8 cellular contexts compared by ENCODE assay signal in the genomic region with DNA sequence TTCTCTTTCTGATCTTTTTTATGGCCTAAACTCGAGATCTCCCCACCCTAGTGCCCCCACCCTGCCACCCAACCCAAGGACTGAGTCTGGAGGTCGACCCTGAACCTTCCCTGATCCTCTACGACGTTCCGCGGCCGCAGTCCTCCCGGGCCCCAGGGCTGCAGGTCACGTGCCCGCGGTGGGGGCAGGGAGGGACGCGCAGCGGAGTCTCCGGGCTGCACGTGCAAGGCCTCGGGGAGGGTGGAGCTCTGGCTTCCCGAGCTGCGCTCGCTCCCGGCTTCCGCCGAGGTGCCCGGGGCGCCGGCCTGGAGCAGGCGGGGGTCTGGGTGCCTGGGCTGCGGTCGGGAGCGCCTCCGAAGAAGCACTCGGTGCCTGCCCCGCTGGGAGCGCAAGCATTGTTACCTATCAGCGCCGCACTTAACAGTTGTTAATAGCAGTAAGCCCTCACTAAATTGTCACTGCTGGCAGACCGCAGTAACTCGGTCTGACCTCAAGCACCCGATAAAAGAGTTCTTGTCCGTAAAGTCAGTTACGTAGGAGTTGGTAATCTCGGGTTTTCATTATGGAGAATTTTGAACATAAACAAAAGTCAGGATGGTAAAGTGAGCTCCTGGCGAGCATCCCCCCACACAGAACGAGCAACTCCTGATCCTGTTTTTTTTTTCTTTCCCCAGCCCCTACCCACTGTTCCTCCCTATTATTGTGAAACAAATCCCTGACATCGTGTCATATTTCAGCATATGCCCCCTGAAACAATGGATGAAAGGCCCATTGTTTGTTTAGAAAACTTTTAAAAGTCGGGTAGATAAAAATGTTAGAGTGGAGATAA.
DNase-seq lines count a peak whose midpoint lies in the region; ATAC-seq and TF ChIP-seq lines count a peak whose summit lies in the region.

No MANE protein-coding gene starts in this region.

- peak overlapping the region; percentile 86 to 88 (median 86) for H3K4me3 Mint-ChIP-seq in nephron
- peak overlapping the region; percentile 90 to 98 for H3K4me3 Mint-ChIP-seq in stimulated activated naive B cell treated with anti-CD40 and anti-IgM and Interleukin-4, amounts not matched to agents 10 μg/mL and 1 μg/mL and 100 μg/mL, for 72 hours

- no peaks in the 10 kb centered on the region for H3K36me3 Mint-ChIP-seq in nephron (ENCODE audit: low read depth)
- H3K36me3 Mint-ChIP-seq in stimulated activated naive B cell treated with anti-CD40 and anti-IgM and Interleukin-4, amounts not matched to agents 10 μg/mL and 1 μg/mL and 100 μg/mL, for 72 hours = peaks cover 1 to 5% of the 10 kb centered on the region in 2 donors

- H3K4me1 Mint-ChIP-seq in nephron = peaks cover 12% of the 10 kb centered on the region
- peaks cover 3 to 15% of the 10 kb centered on the region in 2 donors for H3K4me1 Mint-ChIP-seq in stimulated activated naive B cell treated with anti-CD40 and anti-IgM and Interleukin-4, amounts not matched to agents 10 μg/mL and 1 μg/mL and 100 μg/mL, for 72 hours

- ATAC-seq in stimulated activated naive B cell treated with anti-CD40 and anti-IgM and Interleukin-4, amounts not matched to agents 10 μg/mL and 1 μg/mL and 100 μg/mL, for 72 hours (replicated peaks) = peak; percentile 79 to 83

- H3K9me3 Mint-ChIP-seq in nephron = no peaks in the 10 kb centered on the region
- H3K9me3 Mint-ChIP-seq in stimulated activated naive B cell treated with anti-CD40 and anti-IgM and Interleukin-4, amounts not matched to agents 10 μg/mL and 1 μg/mL and 100 μg/mL, for 72 hours = no peaks in the 10 kb centered on the region

- H3K27ac Mint-ChIP-seq in nephron = peak overlapping the region; percentile 84 to 100 (median 98)
- peak overlapping the region; percentile 92 for H3K27ac Mint-ChIP-seq in stimulated activated naive B cell treated with anti-CD40 and anti-IgM and Interleukin-4, amounts not matched to agents 10 μg/mL and 1 μg/mL and 100 μg/mL, for 72 hours

- peak overlapping the region; percentile 98 for H3K27ac ChIP-seq in C4-2B

- TF ChIP-seq CTCF in C4-2B (conservative IDR thresholded peaks at IDR 0.05) (no peak), GM20000 (IDR thresholded peaks at IDR 0.05; ENCODE audit: extremely low read depth, missing control alignments) (no peak), nephron (IDR thresholded peaks at IDR 0.05; ENCODE audit: unreplicated experiment in 3 of 3) (no peak)

- peak; percentile 83 for DNase-seq in GM20000 (ENCODE audit: low spot score)
- peak; percentile 68 for DNase-seq in LHCN-M2 (ENCODE audit: low read depth)
- peak; percentile 51 for DNase-seq in SHP77 treated with DMSO at 0.1 percent for 48 hours (lab: John Stamatoyannopoulos, UW)
- peak; percentile 70 for DNase-seq in activated gamma-delta T cell treated with Interleukin-2 at 50 U/mL for 16 hours
- peak; percentile 80 for DNase-seq in fibroblast of the conjunctiva (ENCODE audit: low read depth)
- DNase-seq in stimulated activated naive B cell treated with anti-CD40 and anti-IgM and Interleukin-4, amounts not matched to agents 10 μg/mL and 1 μg/mL and 100 μg/mL, for 72 hours = peak; percentile 75

- peaks cover 6% of the 10 kb centered on the region for H3K27me3 Mint-ChIP-seq in nephron (ENCODE audit: low read depth)
- H3K27me3 Mint-ChIP-seq in stimulated activated naive B cell treated with anti-CD40 and anti-IgM and Interleukin-4, amounts not matched to agents 10 μg/mL and 1 μg/mL and 100 μg/mL, for 72 hours = no peaks in the 10 kb centered on the region

Comparison
In these comparisons a context has a peak if more than half of its experiments do, and no peak if none do; other contexts are left out.
1. Peak in every context shown above with its lines: DNase-seq, ATAC-seq and H3K27ac ChIP-seq.